In the genomic region with DNA sequence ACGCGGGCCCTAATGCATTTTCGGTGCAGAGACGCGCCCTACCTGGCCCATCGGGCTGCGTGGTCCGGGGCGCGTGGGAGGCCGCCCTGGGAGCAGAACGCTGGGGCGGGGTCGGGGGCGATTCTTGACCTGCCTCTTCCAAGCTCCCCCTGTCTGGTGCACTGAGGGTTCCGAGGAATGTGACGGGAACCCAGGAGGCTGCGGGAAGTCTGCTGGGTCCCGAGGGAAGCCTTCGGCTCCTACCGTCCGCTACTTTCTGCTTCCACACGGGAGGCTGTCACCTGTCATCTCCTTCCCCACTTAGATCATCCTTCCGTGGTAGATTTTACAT, we compare ENCODE assay signal across 8 cellular contexts. TPM values are rescaled to one million over a fixed set of nuclear protein-coding genes. Genes with fewer than 3 reads are reported as not detected.
A peak's percentile ranks its signal among the peaks of the same experiment; 100 is the strongest.
DNase-seq lines count a peak whose midpoint lies in the region; ATAC-seq and TF ChIP-seq lines count a peak whose summit lies in the region.

No MANE protein-coding gene starts in this region.

- peak overlapping the region; percentile 57 for H2AFZ ChIP-seq in SU-DHL-6 (ENCODE audit: low read depth, low read length, severe bottlenecking)

- H3K36me3 ChIP-seq in SU-DHL-6 (ENCODE audit: low read length) (no peaks in the 10 kb centered on the region), psoas muscle (ENCODE audit: insufficient read depth in 1 of 2, low read depth in 1 of 2) (no peaks in the 10 kb centered on the region)

- H3K9me3 ChIP-seq in SU-DHL-6 (ENCODE audit: insufficient read depth, low read length) (no peaks in the 10 kb centered on the region), psoas muscle (no peaks in the 10 kb centered on the region)

- H3K27ac ChIP-seq in SU-DHL-6 (ENCODE audit: low read depth, low read length) (peak overlapping the region; percentile 84), foreskin keratinocyte (no peak overlapping the region), psoas muscle (peak overlapping the region; percentile 92)

- WGBS in psoas muscle, 3 donors, result 0 to 1% (median 1%) methylated on average over 24 of the region's 24 CpGs

- intact Hi-C loops in psoas muscle (cut with DNase I), result loop anchor here (5.0 to 10.0 kb wide), 2 partner anchors 282 to 975 kb away; no protein-coding TSS in a partner anchor

- peak overlapping the region; percentile 75 for H3K9ac ChIP-seq in SU-DHL-6 (ENCODE audit: low read length)

- peak; percentile 1 for ATAC-seq in foreskin keratinocyte
- peak in 1 of 4 donors; percentile 1 for ATAC-seq in psoas muscle
- ATAC-seq in GM21576 (IDR thresholded peaks at IDR 0.05; ENCODE audit: unreplicated experiment), result no peak
- ATAC-seq in HG03039 (IDR thresholded peaks at IDR 0.05; ENCODE audit: unreplicated experiment), result no peak
- no peak for ATAC-seq in HG03457 (IDR thresholded peaks at IDR 0.05; ENCODE audit: unreplicated experiment)

- no peaks in the 10 kb centered on the region for H3K9me2 ChIP-seq in SU-DHL-6 (replicated peaks; ENCODE audit: insufficient read depth, low read length)

- H3K4me1 ChIP-seq in foreskin keratinocyte, result peaks cover 5% of the 10 kb centered on the region
- peaks cover 29% of the 10 kb centered on the region for H3K4me1 ChIP-seq in psoas muscle

- DNase-seq in stimulated activated CD8-positive, alpha-beta memory T cell treated with anti-CD3 and anti-CD28 coated beads, Interleukin-7, amount 100 ng/mL, for 24 hours (ENCODE audit: low read depth), result peak; percentile 0
- no peak for DNase-seq in stimulated activated CD8-positive, alpha-beta memory T cell treated with anti-CD3 and anti-CD28 coated beads, Interleukin-4, amount 100 ng/mL, for 48 hours
- DNase-seq in foreskin keratinocyte (no peak), psoas muscle (peak in 1 of 2 donors; percentile 55)

- H3F3A ChIP-seq in SU-DHL-6 (ENCODE audit: insufficient read depth), result peaks cover 19% of the 10 kb centered on the region

- peak overlapping the region; percentile 86 for H3K4me2 ChIP-seq in SU-DHL-6 (ENCODE audit: low read depth, low read length, poor library complexity, severe bottlenecking)

- no peaks in the 10 kb centered on the region for H4K20me1 ChIP-seq in SU-DHL-6 (ENCODE audit: low read depth, low read length)

- TF ChIP-seq CTCF in SU-DHL-6 (IDR thresholded peaks at IDR 0.05; ENCODE audit: insufficient read depth, low read length, poor library complexity, severe bottlenecking) (no peak), foreskin keratinocyte (conservative IDR thresholded peaks at IDR 0.05) (no peak), psoas muscle (IDR thresholded peaks at IDR 0.05) (no peak)

- H3K27me3 ChIP-seq in SU-DHL-6 (ENCODE audit: low read length) (no peaks in the 10 kb centered on the region), foreskin keratinocyte (no peaks in the 10 kb centered on the region), psoas muscle (ENCODE audit: insufficient read depth in 3 of 3, low read length in 2 of 3) (no peaks in the 10 kb centered on the region)

- H3K4me3 ChIP-seq in SU-DHL-6 (ENCODE audit: insufficient read depth, low read length, poor library complexity, severe bottlenecking) (peak overlapping the region; percentile 66), psoas muscle (peak overlapping the region; percentile 90)

- peaks cover 22% of the 10 kb centered on the region for H3K79me2 ChIP-seq in SU-DHL-6 (ENCODE audit: insufficient read depth, low read length)

RNA-seq across cellular contexts. Expression of a gene that starts 0.8 kb away (rescaled TPM):
- 11.2 and 11.5 TPM in 2 replicates for total RNA-seq in foreskin keratinocyte
- polyA plus RNA-seq in foreskin keratinocyte, result 9.8 and 11.5 TPM in 2 replicates
- total RNA-seq in psoas muscle, result 10 to 100 TPM; 12.3 to 23.8 (median 17.4) TPM
- 10 to 100 TPM in 1 of 3 donors, 1 to 10 TPM in 2; 4.7 to 16.4 (median 7.4) TPM for polyA plus RNA-seq in psoas muscle

RNA-seq across cellular contexts. Expression of a gene that starts 59.9 kb away (rescaled TPM):
- total RNA-seq in foreskin keratinocyte (15.8 and 19.9 TPM in 2 replicates), psoas muscle (10 to 100 TPM; 14.8 to 25.9 (median 23.0) TPM)
- polyA plus RNA-seq in foreskin keratinocyte (13.6 and 14.7 TPM in 2 replicates), psoas muscle (10 to 100 TPM; 14.7 to 20.6 (median 18.3) TPM)
